In genomic region chr7:111392976-111393762, GRCh38 we compare ENCODE assay signal across 16 cellular contexts.
DNase-seq lines count a peak whose midpoint lies in the region; ATAC-seq and TF ChIP-seq lines count a peak whose summit lies in the region.
"Had no signal": no experiment of that assay in that cellular context is flagged by ENCODE, and none has a peak within 500 bp of the region (broad histone marks: within the 10 kb centered on the region; RNA-seq: fewer than 3 reads in every experiment).

No MANE protein-coding gene starts in this region.

- whole genome bisulfite sequencing in mammary epithelial cell (ENCODE audit: low coverage, missing lambda C conversion rate), result 29% methylated on average over 3 of the region's 4 CpGs
- 52 to 62% methylated on average over 3 to 4 of the region's 4 CpGs for WGBS in transverse colon (ENCODE audit: low coverage in 1 of 2), 2 donors

- no peaks in the 10 kb centered on the region for H3K79me2 ChIP-seq in mammary epithelial cell (ENCODE audit: insufficient read depth, low read length)

- in situ Hi-C loops in mammary epithelial cell (cut with MboI; ENCODE audit: low sequenced_read_pairs in 2 of 2), result no loop called here
- in situ Hi-C loops in transverse colon (cut with MboI; ENCODE audit: low pct_ligation_motif_present in 1 of 4, low pct_unique_long_range_greater_than_20kb in 1 of 4, low sequenced_read_pairs in 3 of 4), result no loop called here

- H3K36me3 Mint-ChIP-seq in HFFc6 (ENCODE audit: low read depth), result no peaks in the 10 kb centered on the region; the same call in 1 of the 2 replicates

- ATAC-seq in sciatic nerve, result peak; percentile 75
- ATAC-seq: activated T-cell treated with anti-CD3 and anti-CD28 coated beads, Interleukin-2, amount 50 U/mL, for 72 hours had no signal

- H3K36me3 ChIP-seq in mammary epithelial cell (ENCODE audit: insufficient read depth, low read length) (no peaks in the 10 kb centered on the region), iPS-18a (ENCODE audit: control insufficient read depth, low read depth, low read length) (no peaks in the 10 kb centered on the region), transverse colon (no peaks in the 10 kb centered on the region)
- H3K36me3 ChIP-seq: gastrocnemius medialis, spleen had no signal

- no peaks in the 10 kb centered on the region for H3K27me3 Mint-ChIP-seq in HFFc6 (ENCODE audit: insufficient read depth)
- H3K27me3 Mint-ChIP-seq: CD4-positive, alpha-beta memory T cell had no signal

- TF ChIP-seq EP300 in transverse colon (IDR thresholded peaks at IDR 0.05; ENCODE audit: low read depth), result no peak

- H3K27me3 ChIP-seq in mammary epithelial cell (ENCODE audit: insufficient read depth, low read length) (no peaks in the 10 kb centered on the region), iPS-18a (ENCODE audit: control insufficient read depth, insufficient read depth, low read length) (no peaks in the 10 kb centered on the region), transverse colon (no peaks in the 10 kb centered on the region)
- H3K27me3 ChIP-seq: gastrocnemius medialis, spleen had no signal

- TF ChIP-seq CTCF in HFFc6 (IDR thresholded peaks at IDR 0.05), result no peak
- no peak for TF ChIP-seq CTCF in mammary epithelial cell (conservative IDR thresholded peaks at IDR 0.05 in 1 of 2, IDR thresholded peaks at IDR 0.05 in 1 of 2; ENCODE audit: extremely low read depth in 1 of 2, insufficient read depth in 1 of 2, low read depth in 1 of 2, low read length in 2 of 2)
- TF ChIP-seq CTCF in transverse colon (IDR thresholded peaks at IDR 0.05), result no peak

- no peak overlapping the region for H3K4me3 ChIP-seq in mammary epithelial cell (replicated peaks in 1 of 3; ENCODE audit: insufficient read depth in 1 of 3, low read depth in 2 of 3, low read length in 3 of 3)
- no peak overlapping the region for H3K4me3 ChIP-seq in iPS-18a (ENCODE audit: low read length)
- no peak overlapping the region for H3K4me3 ChIP-seq in transverse colon
- H3K4me3 ChIP-seq: gastrocnemius medialis, lung, spleen had no signal

- peak overlapping the region; percentile 48 for H3K27ac Mint-ChIP-seq in HFFc6
- H3K27ac Mint-ChIP-seq: activated T-cell treated with anti-CD3 and anti-CD28 coated beads, Interleukin-2, amount 50 U/mL, for 72 hours had no signal

- no peak overlapping the region for H2AFZ ChIP-seq in mammary epithelial cell (ENCODE audit: low read depth, low read length)

- DNase-seq in HFFc6 (no peak), mammary epithelial cell (peak; percentile 26), sciatic nerve (ENCODE audit: low spot score) (no peak), DMS 273 (lab: John Stamatoyannopoulos, UW; ENCODE audit: unreplicated experiment) (no peak), transverse colon (no peak), DMS53 treated with DMSO at 0.1 percent for 48 hours (lab: John Stamatoyannopoulos, UW; ENCODE audit: unreplicated experiment) (no peak), NK-92 (lab: John Stamatoyannopoulos, UW; ENCODE audit: unreplicated experiment) (no peak)
- DNase-seq: activated CD4-positive, CD25-positive, alpha-beta regulatory T cell; activated T-cell treated with anti-CD3 and anti-CD28 coated beads, Interleukin-2, amount 50 U/mL, for 72 hours; CD4-positive, alpha-beta memory T cell; gastrocnemius medialis; NCI-H524 treated with DMSO at 0.1 percent for 48 hours; SHP77; spleen had no signal

- dilution Hi-C loops in mammary epithelial cell (cut with HindIII; ENCODE audit: low sequenced_read_pairs), result no loop called here

- H3K4me1 Mint-ChIP-seq in HFFc6 (ENCODE audit: low read depth), result peaks cover 17% of the 10 kb centered on the region

- H3K9me3 ChIP-seq in mammary epithelial cell (replicated peaks; ENCODE audit: insufficient read depth, low read length) (no peaks in the 10 kb centered on the region), iPS-18a (ENCODE audit: control insufficient read depth, low read depth, low read length) (no peaks in the 10 kb centered on the region), transverse colon (no peaks in the 10 kb centered on the region)
- H3K9me3 ChIP-seq: gastrocnemius medialis had no signal

- peak overlapping the region; percentile 4 for H3K4me2 ChIP-seq in mammary epithelial cell (ENCODE audit: insufficient read depth, low read depth, low read length)

- H3K4me3 Mint-ChIP-seq in HFFc6, result peak overlapping the region; percentile 45
- H3K4me3 Mint-ChIP-seq: activated T-cell treated with anti-CD3 and anti-CD28 coated beads, Interleukin-2, amount 50 U/mL, for 72 hours; CD4-positive, alpha-beta memory T cell had no signal

- intact Hi-C loops in mammary epithelial cell (cut with micrococcal nuclease), result no loop called here
- intact Hi-C loops in sciatic nerve (cut with DNase I), result no loop called here
- intact Hi-C loops in transverse colon (cut with DNase I; ENCODE audit: low total_unique reads), result no loop called here

- no peaks in the 10 kb centered on the region for H4K20me1 ChIP-seq in mammary epithelial cell (ENCODE audit: insufficient read depth, low read length)

- H3K9ac ChIP-seq in mammary epithelial cell (ENCODE audit: insufficient read depth, low read length) (no peak overlapping the region), iPS-18a (ENCODE audit: low read length) (no peak overlapping the region)

- H3K4me1 ChIP-seq in mammary epithelial cell (ENCODE audit: insufficient read depth, low read length), result peaks cover 7% of the 10 kb centered on the region
- peaks cover 8% of the 10 kb centered on the region for H3K4me1 ChIP-seq in iPS-18a (ENCODE audit: control insufficient read depth, low read depth, low read length)
- H3K4me1 ChIP-seq in transverse colon, result no peaks in the 10 kb centered on the region
- H3K4me1 ChIP-seq: spleen had no signal

- no peak for TF ChIP-seq POLR2A in transverse colon (IDR thresholded peaks at IDR 0.05)

- CTCF ChIA-PET in mammary epithelial cell (lab: Charles Lee; ENCODE audit: low non-redundant PET), result no interaction called here

- H3K27ac ChIP-seq in mammary epithelial cell (ENCODE audit: insufficient read depth, low read depth, low read length) (no peak overlapping the region), iPS-18a (ENCODE audit: low read length) (peak overlapping the region; percentile 14), transverse colon (no peak overlapping the region)

- no peaks in the 10 kb centered on the region for H3K9me3 Mint-ChIP-seq in HFFc6

- BruUV-seq in mammary epithelial cell (replicated peaks; lab: Mats Ljungman, UMichigan), result no TSS peak
